In the genomic region with DNA sequence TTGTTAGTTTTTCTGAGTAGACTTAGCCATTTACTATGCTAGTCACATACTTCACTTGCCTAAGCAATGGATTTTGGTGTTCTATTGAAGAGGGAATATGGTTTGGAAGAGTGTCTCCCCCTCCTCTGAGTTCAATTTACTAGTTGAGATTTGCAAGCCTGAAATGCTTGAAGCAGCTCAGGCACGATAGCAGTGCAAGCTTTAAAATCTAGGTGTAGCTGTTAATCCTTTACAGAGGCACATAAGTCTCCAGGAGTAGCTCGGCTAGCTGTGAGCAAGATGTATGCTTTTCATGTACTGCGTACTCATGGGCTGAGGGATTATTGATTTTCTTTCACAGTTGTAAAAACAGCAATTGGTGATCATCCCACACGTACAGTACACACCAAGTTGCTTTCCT, we compare ENCODE assay signal across 9 cellular contexts. TPM values are rescaled to one million over a fixed set of nuclear protein-coding genes. Genes with fewer than 3 reads are reported as not detected.
DNase-seq lines count a peak whose midpoint lies in the region; ATAC-seq and TF ChIP-seq lines count a peak whose summit lies in the region.
"Had no signal": no experiment of that assay in that cellular context is flagged by ENCODE, and none has a peak within 500 bp of the region (broad histone marks: within the 10 kb centered on the region; RNA-seq: fewer than 3 reads in every experiment).

No MANE protein-coding gene starts in this region.

- TF ChIP-seq CTCF in cardiac muscle cell (IDR thresholded peaks at IDR 0.05; ENCODE audit: low read depth, low read length) = no peak
- TF ChIP-seq CTCF in chondrocyte (IDR thresholded peaks at IDR 0.05) = no peak

- H3K27me3 ChIP-seq in cardiac muscle cell = no peaks in the 10 kb centered on the region
- H3K27me3 ChIP-seq in aorta (ENCODE audit: control insufficient read depth in 1 of 2, insufficient read depth in 2 of 2, low read length in 1 of 2) = no peaks in the 10 kb centered on the region

- H3K36me3 Mint-ChIP-seq in chondrocyte (ENCODE audit: low read depth) = no peaks in the 10 kb centered on the region
- H3K36me3 Mint-ChIP-seq: CD8-positive, alpha-beta memory T cell had no signal

- peak overlapping the region; percentile 43 for H3K4me3 ChIP-seq in cardiac muscle cell
- peak overlapping the region; percentile 56 for H3K4me3 ChIP-seq in mesodermal cell (ENCODE audit: extremely low read depth, insufficient read depth, low read length, poor library complexity, severe bottlenecking)
- peak overlapping the region in 1 of 2 donors; percentile 20 for H3K4me3 ChIP-seq in aorta (ENCODE audit: low read length in 2 of 2)

- H3K36me3 ChIP-seq in cardiac muscle cell (no peaks in the 10 kb centered on the region), mesodermal cell (ENCODE audit: control insufficient read depth, insufficient read depth, low read length) (peaks cover 4% of the 10 kb centered on the region), aorta (ENCODE audit: control insufficient read depth in 1 of 2, insufficient read depth in 2 of 2, low read length in 1 of 2) (no peaks in the 10 kb centered on the region)

- no peaks in the 10 kb centered on the region for H3K9me3 Mint-ChIP-seq in chondrocyte (ENCODE audit: low read depth)

- intact Hi-C loops in cardiac septum (cut with DNase I) (no loop called here), aorta (cut with DNase I) (no loop called here)

- H3K27ac ChIP-seq in cardiac muscle cell (peak overlapping the region; percentile 84), mesodermal cell (ENCODE audit: low read depth, low read length, severe bottlenecking) (peak overlapping the region; percentile 85), aorta (ENCODE audit: low read depth in 1 of 2, low read length in 2 of 2) (no peak overlapping the region)

- H3K4me3 Mint-ChIP-seq in chondrocyte (ENCODE audit: unreplicated experiment) = peak overlapping the region; percentile 77
- H3K4me3 Mint-ChIP-seq: CD8-positive, alpha-beta memory T cell had no signal

- peak; percentile 49 for ATAC-seq in aorta (ENCODE audit: low FRiP score)
- ATAC-seq in HG03159 (IDR thresholded peaks at IDR 0.05; ENCODE audit: unreplicated experiment) = no peak

- WGBS in mesodermal cell (ENCODE audit: insufficient coverage in 2 of 2), 2 experiments = 20 to 44% methylated on average over 1 to 4 of the region's 4 CpGs
- 9 to 12% methylated on average over 4 of the region's 4 CpGs for WGBS in aorta, 2 donors

- H3K4me1 Mint-ChIP-seq in chondrocyte (ENCODE audit: low read depth) = peaks cover 32% of the 10 kb centered on the region
- H3K4me1 Mint-ChIP-seq: CD8-positive, alpha-beta memory T cell had no signal

- H3K9me3 ChIP-seq in cardiac muscle cell (ENCODE audit: low read depth) = no peaks in the 10 kb centered on the region
- H3K9me3 ChIP-seq in mesodermal cell (ENCODE audit: control insufficient read depth, low read length) = no peaks in the 10 kb centered on the region
- no peaks in the 10 kb centered on the region for H3K9me3 ChIP-seq in aorta (ENCODE audit: control insufficient read depth, low read length)

- H3K4me1 ChIP-seq in cardiac muscle cell (ENCODE audit: low read depth) (peaks cover 37% of the 10 kb centered on the region), mesodermal cell (ENCODE audit: control insufficient read depth, insufficient read depth, low read length, poor library complexity, severe bottlenecking) (peaks cover 5% of the 10 kb centered on the region), aorta (ENCODE audit: control insufficient read depth in 1 of 2, insufficient read depth in 2 of 2, low read length in 2 of 2) (no peaks in the 10 kb centered on the region)

- peak; percentile 2 to 55 for DNase-seq in cardiac muscle cell (ENCODE audit: low read depth in 1 of 2, low spot score in 1 of 2)
- no peak for DNase-seq in cardiac septum (ENCODE audit: low spot score)
- DNase-seq in chondrocyte (ENCODE audit: low spot score) = no peak
- DNase-seq in aorta = no peak
- no peak for DNase-seq in stimulated activated naive CD4-positive, alpha-beta T cell (lab: John Stamatoyannopoulos, UW)
- DNase-seq in activated effector memory CD4-positive, alpha-beta T cell treated with Interleukin-2 at 50 U/mL for 16 hours = no peak
- DNase-seq: CD8-positive, alpha-beta memory T cell had no signal

- H3K27me3 Mint-ChIP-seq in chondrocyte (ENCODE audit: low read depth) = peaks cover 10% of the 10 kb centered on the region
- H3K27me3 Mint-ChIP-seq: CD8-positive, alpha-beta memory T cell had no signal

- H3K27ac Mint-ChIP-seq in chondrocyte (ENCODE audit: unreplicated experiment) = peak overlapping the region; percentile 13
- H3K27ac Mint-ChIP-seq: CD8-positive, alpha-beta memory T cell had no signal

RNA-seq across cellular contexts. Expression of gene FLRT3, which starts 0.7 kb away (rescaled TPM):
- total RNA-seq in cardiac muscle cell = 2.5 and 3.2 TPM in 2 replicates
- polyA plus RNA-seq in cardiac muscle cell = 5.4 and 6.3 TPM in 2 replicates
- total RNA-seq in cardiac septum = 0.22 TPM
- total RNA-seq in chondrocyte = 1.5 to 1.7 TPM (median 1.7 TPM) in 3 replicates
- 36.2 TPM for polyA plus RNA-seq in mesodermal cell (2013, experiment 1 of 2)
- polyA plus RNA-seq in mesodermal cell (2013, experiment 2 of 2) = 40.7 TPM
- under 1 TPM; 0.49 to 0.75 TPM for total RNA-seq in aorta
- polyA plus RNA-seq in aorta = 1 to 10 TPM in 1 of 2 donors, under 1 TPM in 1; 0.23 to 2.4 TPM
- total RNA-seq: CD8-positive, alpha-beta memory T cell had no signal
- polyA plus RNA-seq: CD8-positive, alpha-beta memory T cell had no signal

Comparison
In these comparisons a context has a peak if more than half of its experiments do, and no peak if none do; other contexts are left out.
1. DNase-seq: peak in cardiac muscle cell (2 of 2); none in cardiac septum (single experiment), chondrocyte (single experiment), aorta (0 of 2), stimulated activated naive CD4-positive, alpha-beta T cell (0 of 6) and activated effector memory CD4-positive, alpha-beta T cell treated with Interleukin-2 at 50 U/mL for 16 hours (single experiment).
2. H3K27ac ChIP-seq: peak in cardiac muscle cell (single experiment) and mesodermal cell (single experiment); none in aorta (0 of 2).